Comparison of ENCODE assay signal across 16 cellular contexts in the genomic region with DNA sequence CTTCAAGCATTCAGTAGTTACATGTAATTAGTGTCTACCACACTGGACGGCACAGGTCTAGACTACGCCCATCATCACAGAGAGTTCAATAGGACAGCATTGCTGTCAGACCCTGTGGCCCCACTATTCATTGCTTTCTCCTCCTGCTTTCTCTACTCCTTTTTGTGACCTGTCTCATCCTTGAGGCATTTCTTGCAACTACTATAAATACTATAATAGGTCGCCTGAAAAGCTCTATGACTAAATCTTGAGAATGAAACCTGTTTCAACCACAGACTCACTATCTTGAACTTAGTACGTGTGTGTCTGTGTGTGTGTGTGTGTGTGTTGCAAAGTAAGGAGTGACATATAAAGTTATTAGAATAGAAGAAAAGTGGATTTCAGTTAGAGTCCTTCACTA.
DNase-seq lines count a peak whose midpoint lies in the region; ATAC-seq and TF ChIP-seq lines count a peak whose summit lies in the region.
"Had no signal": no experiment of that assay in that cellular context is flagged by ENCODE, and none has a peak within 500 bp of the region (broad histone marks: within the 10 kb centered on the region; RNA-seq: fewer than 3 reads in every experiment).

No MANE protein-coding gene starts in this region.

- H3K9me3 ChIP-seq in SJCRH30 (replicated peaks) = no peaks in the 10 kb centered on the region
- H3K9me3 ChIP-seq in esophagus squamous epithelium = no peaks in the 10 kb centered on the region
- H3K9me3 ChIP-seq: BLaER1 treated with 17β-estradiol and CSF1 and Interleukin-3, amounts not matched to agents 10 nM and 100 nM; gastrocnemius medialis had no signal

- H3K4me1 ChIP-seq in SJCRH30 = no peaks in the 10 kb centered on the region
- no peaks in the 10 kb centered on the region for H3K4me1 ChIP-seq in esophagus squamous epithelium
- H3K4me1 ChIP-seq: BLaER1 treated with 17β-estradiol and CSF1 and Interleukin-3, amounts not matched to agents 10 nM and 100 nM; gastrocnemius medialis had no signal

- H3K36me3 ChIP-seq in SJCRH30 (no peaks in the 10 kb centered on the region), esophagus squamous epithelium (no peaks in the 10 kb centered on the region)
- H3K36me3 ChIP-seq: BLaER1 treated with 17β-estradiol and CSF1 and Interleukin-3, amounts not matched to agents 10 nM and 100 nM; gastrocnemius medialis had no signal

- H3K4me3 ChIP-seq in GM12864 (ENCODE audit: low read depth, low read length) (no peak overlapping the region), SJCRH30 (no peak overlapping the region), coronary artery (no peak overlapping the region), esophagus squamous epithelium (no peak overlapping the region)
- H3K4me3 ChIP-seq: BLaER1 treated with 17β-estradiol and CSF1 and Interleukin-3, amounts not matched to agents 10 nM and 100 nM; gastrocnemius medialis; SK-N-MC had no signal

- no peak overlapping the region for H3K27ac ChIP-seq in SJCRH30
- H3K27ac ChIP-seq in coronary artery = no peak overlapping the region
- H3K27ac ChIP-seq in esophagus squamous epithelium = no peak overlapping the region
- H3K27ac ChIP-seq: BLaER1 treated with 17β-estradiol and CSF1 and Interleukin-3, amounts not matched to agents 10 nM and 100 nM; gastrocnemius medialis; SK-N-MC had no signal

- DNase-seq in GM12864 (ENCODE audit: low read depth) (peak; percentile 34), amniotic epithelial cell (ENCODE audit: low read depth) (peak; percentile 27), SJCRH30 (no peak), coronary artery (ENCODE audit: low spot score) (no peak), esophagus squamous epithelium (lab: John Stamatoyannopoulos, UW) (no peak), NCI-H2107 (lab: John Stamatoyannopoulos, UW) (no peak)
- DNase-seq: activated CD4-positive, alpha-beta T cell treated with anti-CD3 and anti-CD28 coated beads for 4 hours; activated naive CD4-positive, alpha-beta T cell treated with anti-CD3 and anti-CD28 coated beads, Interleukin-2, amount 10 ng/mL, durations not matched to agents 7 days and 5 days; gastrocnemius medialis; NCI-H1105 treated with DMSO at 0.1 percent for 48 hours; NCI-H748 treated with DMSO at 0.1 percent for 48 hours; nucleus accumbens had no signal

- no peak for TF ChIP-seq CTCF in GM12864 (IDR thresholded peaks at IDR 0.05; ENCODE audit: low read depth, low read length, missing control alignments)
- no peak for TF ChIP-seq CTCF in coronary artery (IDR thresholded peaks at IDR 0.05)
- no peak for TF ChIP-seq CTCF in esophagus squamous epithelium (IDR thresholded peaks at IDR 0.05)

- no peaks in the 10 kb centered on the region for H3K27me3 ChIP-seq in SJCRH30
- no peaks in the 10 kb centered on the region for H3K27me3 ChIP-seq in esophagus squamous epithelium
- H3K27me3 ChIP-seq: BLaER1 treated with 17β-estradiol and CSF1 and Interleukin-3, amounts not matched to agents 10 nM and 100 nM; gastrocnemius medialis had no signal

- ATAC-seq in GM18867 (IDR thresholded peaks at IDR 0.05; ENCODE audit: unreplicated experiment) (peak; percentile 89), HG02870 (IDR thresholded peaks at IDR 0.05; ENCODE audit: unreplicated experiment) (peak; percentile 92)
- ATAC-seq: gastrocnemius medialis had no signal

- no peak for TF ChIP-seq POLR2A in esophagus squamous epithelium (IDR thresholded peaks at IDR 0.05)

- intact Hi-C loops in esophagus squamous epithelium (cut with DNase I) = no loop called here

- WGBS in esophagus squamous epithelium, 2 donors = 81 to 83% methylated on average over 4 of the region's 4 CpGs

Comparison
In these comparisons a context has a peak if more than half of its experiments do, and no peak if none do; other contexts are left out.
1. DNase-seq: peak in GM12864 (single experiment) and amniotic epithelial cell (single experiment); none in SJCRH30 (0 of 2), coronary artery (single experiment), esophagus squamous epithelium (single experiment) and NCI-H2107 (single experiment).